Comparison of ENCODE assay signal across 9 cellular contexts in genomic region chr17:36881323-36881722, GRCh38. TPM values are rescaled to one million over a fixed set of nuclear protein-coding genes. Genes with fewer than 3 reads are reported as not detected.
"Had no signal": no experiment of that assay in that cellular context is flagged by ENCODE, and none has a peak within 500 bp of the region (broad histone marks: within the 10 kb centered on the region; RNA-seq: fewer than 3 reads in every experiment).

No MANE protein-coding gene starts in this region.

- H3K27ac Mint-ChIP-seq: IgD-negative memory B cell had no signal

- H3K9ac ChIP-seq: KMS-11 had no signal

- H3K27ac ChIP-seq: HL-60, KMS-11 had no signal

- H3K4me2 ChIP-seq: KMS-11 had no signal

- DNase-seq: IMR-90, KBM-7, KG1 had no signal

- H3K4me1 Mint-ChIP-seq: IgD-negative memory B cell had no signal

- ATAC-seq: HepG2 had no signal

- FAIRE-seq: HepG2, HTR-8/SVneo had no signal

RNA-seq across cellular contexts. Expression of gene LHX1, which starts 56.0 kb away (rescaled TPM):
- total RNA-seq: HepG2, HT-29, IMR-90 had no signal
- polyA plus RNA-seq: HepG2, IgD-negative memory B cell, IMR-90 had no signal
